ENCODE assay signal across 24 cellular contexts in the genomic region with DNA sequence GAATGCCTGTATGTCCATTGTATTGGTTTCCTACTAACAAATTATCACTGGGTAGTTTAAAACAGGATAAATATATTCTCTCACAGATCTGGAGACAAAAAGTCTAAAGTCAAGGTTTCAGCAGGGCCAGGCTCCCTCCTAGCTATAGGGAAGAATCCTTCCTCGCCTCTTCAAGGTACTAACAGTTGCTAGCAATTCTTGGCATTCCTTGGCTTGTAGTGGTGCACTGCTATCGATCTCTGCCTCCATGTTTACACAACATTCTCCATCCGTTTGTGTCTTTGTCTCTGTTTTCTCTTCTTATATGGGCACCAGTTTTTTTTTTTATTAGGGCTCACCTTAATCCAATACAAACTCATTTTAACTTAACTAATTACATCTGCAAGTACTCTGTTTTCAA. TPM values are rescaled to one million over a fixed set of nuclear protein-coding genes. Genes with fewer than 3 reads are reported as not detected.
"Had no signal": no experiment of that assay in that cellular context is flagged by ENCODE, and none has a peak within 500 bp of the region (broad histone marks: within the 10 kb centered on the region; RNA-seq: fewer than 3 reads in every experiment).

No MANE protein-coding gene starts in this region.

- DNase-seq: cerebellar nuclear complex; esophagus squamous epithelium; foreskin fibroblast; glutamatergic neuron; kidney; left cardiac atrium; left ventricle myocardium inferior; mesenchymal stem cell; naive B cell; nephron progenitor cell; posterior cingulate gyrus; sigmoid colon; stimulated activated CD4-positive, alpha-beta T cell treated with anti-CD3 and anti-CD28 coated beads, Interleukin-2, amount 100 ng/mL, for 24 hours; stimulated activated CD4-positive, alpha-beta T cell treated with anti-CD3 and anti-CD28 coated beads, Interleukin-4, amount 100 ng/mL, for 4 hours; stimulated activated naive B cell treated with anti-CD40 and anti-IgM and Interleukin-4, amounts not matched to agents 10 μg/mL and 1 μg/mL and 100 μg/mL, for 72 hours; stomach; substantia nigra had no signal

- H3K9me3 Mint-ChIP-seq: nephron progenitor cell had no signal

- H3K27me3 ChIP-seq: sigmoid colon had no signal

- ATAC-seq: gastroesophageal sphincter; left cardiac atrium; stimulated activated naive B cell treated with anti-CD40 and anti-IgM and Interleukin-4, amounts not matched to agents 10 μg/mL and 1 μg/mL and 100 μg/mL, for 72 hours had no signal

- H3K9me3 ChIP-seq: esophagus squamous epithelium, gastroesophageal sphincter, left ventricle myocardium inferior, sigmoid colon, stomach had no signal

- H3K4me3 Mint-ChIP-seq: dendritic cell treated with granulocyte-macrophage colony-stimulating factor and Interleukin-4, amounts not matched to agents 40 ng/mL and 50 ng/mL, for 4 days; nephron progenitor cell; stimulated activated naive B cell treated with anti-CD40 and anti-IgM and Interleukin-4, amounts not matched to agents 10 μg/mL and 1 μg/mL and 100 μg/mL, for 72 hours had no signal

- H3K4me1 ChIP-seq: esophagus squamous epithelium, gastroesophageal sphincter, left ventricle myocardium inferior, sigmoid colon, stomach had no signal

- H3K27ac Mint-ChIP-seq: dendritic cell treated with granulocyte-macrophage colony-stimulating factor and Interleukin-4, amounts not matched to agents 40 ng/mL and 50 ng/mL, for 4 days had no signal

- H3K4me3 ChIP-seq: esophagus squamous epithelium, gastroesophageal sphincter, left ventricle myocardium inferior, lung, sigmoid colon, skin epidermis, stomach had no signal

- H3K36me3 ChIP-seq: esophagus squamous epithelium, gastroesophageal sphincter, left ventricle myocardium inferior, sigmoid colon, stomach had no signal

- H3K27ac ChIP-seq: esophagus squamous epithelium, gastroesophageal sphincter, left ventricle myocardium inferior, sigmoid colon, skin epidermis, stomach had no signal

RNA-seq across cellular contexts. Expression of a gene that starts 48.9 kb away (rescaled TPM):
- total RNA-seq: epithelial cell of proximal tubule, esophagus squamous epithelium, gastroesophageal sphincter, kidney, left cardiac atrium, left ventricle myocardium inferior, lung, osteocyte, pulmonary artery endothelial cell, sigmoid colon, stomach had no signal
